Comparison of ENCODE assay signal across 8 cellular contexts in the genomic region with DNA sequence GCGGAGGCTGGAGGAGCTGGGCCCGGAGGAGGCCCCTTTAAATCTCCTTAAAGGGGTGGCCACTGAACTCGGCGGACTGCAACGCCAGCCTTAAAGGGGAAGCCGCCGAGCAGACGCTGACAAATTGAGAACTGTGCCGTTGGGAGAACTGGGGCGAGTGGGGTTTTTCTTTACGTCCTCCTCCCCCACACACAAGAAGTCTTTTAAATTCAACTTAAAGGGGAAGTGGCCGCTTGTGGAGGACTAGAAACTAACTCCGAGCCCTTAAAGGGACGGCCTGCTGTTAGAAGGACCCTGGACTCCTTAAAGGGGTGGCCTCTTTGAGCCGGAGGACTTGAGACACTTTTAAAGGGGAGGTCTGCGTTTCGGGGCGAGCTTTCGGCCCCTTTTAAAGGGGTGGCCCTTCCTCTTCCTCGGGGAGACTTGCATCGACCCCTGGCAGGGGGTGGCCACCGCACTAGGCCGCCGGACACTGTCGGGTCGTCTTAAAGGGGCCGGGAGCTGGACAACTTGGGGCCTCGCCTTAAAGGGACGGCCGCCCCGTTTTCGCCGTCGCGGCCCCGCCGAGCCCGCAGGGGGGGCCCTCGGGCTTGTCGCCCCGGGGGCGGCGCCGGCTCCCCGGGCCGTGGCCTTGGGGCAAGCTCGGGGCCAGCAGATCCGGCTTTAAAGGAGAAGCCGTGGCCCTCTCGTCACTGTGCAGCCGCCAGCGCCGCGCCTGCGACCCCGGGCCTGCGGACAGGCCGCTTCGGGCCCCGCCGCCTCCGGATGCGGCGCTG. TPM values are rescaled to one million over a fixed set of nuclear protein-coding genes. Genes with fewer than 3 reads are reported as not detected.
A peak's percentile ranks its signal among the peaks of the same experiment; 100 is the strongest.
DNase-seq lines count a peak whose midpoint lies in the region; ATAC-seq and TF ChIP-seq lines count a peak whose summit lies in the region.

No MANE protein-coding gene starts in this region.

- ATAC-seq in CD8-positive, alpha-beta T cell, result peak; percentile 59
- ATAC-seq in GM18873 (IDR thresholded peaks at IDR 0.05; ENCODE audit: low FRiP score, unreplicated experiment), result peak; percentile 17
- ATAC-seq in HG03108 (IDR thresholded peaks at IDR 0.05; ENCODE audit: unreplicated experiment), result peak; percentile 45
- ATAC-seq in upper lobe of right lung, result peak; percentile 36

- H3K4me1 Mint-ChIP-seq in CD8-positive, alpha-beta T cell (ENCODE audit: low read depth), result peaks cover 46% of the 10 kb centered on the region

- POLR2A ChIA-PET in CD8-positive, alpha-beta T cell (lab: Charles Lee), result interaction anchor here (0.5 to 5.1 kb wide), 28 partner anchors 8 to 1047 kb away, joined by 3 to 43 read pairs (median 5); partner anchors contain the start of genes ALDOA, CORO1A, DCTPP1 and FUS

- intact Hi-C loops in CD8-positive, alpha-beta T cell (cut with DNase I, micrococcal nuclease), result loop anchor here (1.0 to 10.0 kb wide), 29 partner anchors 9 to 852 kb away; partner anchors contain the start of genes ALDOA (in 2 of the 2), CFAP119 (in 2 of the 2), DCTPP1 (in 2 of the 2) and PRR14 (in 2 of the 2)
- intact Hi-C loops in upper lobe of right lung (cut with DNase I), result no loop called here

- peak overlapping the region; percentile 98 for H3K4me3 Mint-ChIP-seq in CD8-positive, alpha-beta T cell

- H3K36me3 ChIP-seq in CD8-positive, alpha-beta T cell (ENCODE audit: insufficient read depth, low read length), result peaks cover 45% of the 10 kb centered on the region
- peaks cover 61% of the 10 kb centered on the region for H3K36me3 ChIP-seq in muscle layer of colon (ENCODE audit: insufficient read depth, low read length)
- H3K36me3 ChIP-seq in upper lobe of right lung, result peaks cover 61% of the 10 kb centered on the region

- peak in 1 of 7 experiments; percentile 97 for DNase-seq in CD8-positive, alpha-beta T cell
- DNase-seq in NCI-H2171 (lab: John Stamatoyannopoulos, UW), result peak; percentile 92
- peak; percentile 65 for DNase-seq in activated CD4-positive, CD25-positive, alpha-beta regulatory T cell treated with anti-CD3 and anti-CD28 coated beads, Interleukin-2, amount 50 U/mL, for 72 hours
- peak; percentile 98 for DNase-seq in fibroblast of gingiva (ENCODE audit: low read depth)
- peak; percentile 88 for DNase-seq in upper lobe of right lung

- peak overlapping the region; percentile 97 for H3K27ac ChIP-seq in CD8-positive, alpha-beta T cell (ENCODE audit: low read depth, low read length)
- H3K27ac ChIP-seq in muscle layer of colon (ENCODE audit: low read depth, low read length), result peak overlapping the region; percentile 89
- peak overlapping the region; percentile 100 for H3K27ac ChIP-seq in upper lobe of right lung

- no peaks in the 10 kb centered on the region for H3K9me3 Mint-ChIP-seq in CD8-positive, alpha-beta T cell

- H3K27ac Mint-ChIP-seq in CD8-positive, alpha-beta T cell, result peak overlapping the region; percentile 100

- H3K9ac ChIP-seq in muscle layer of colon (ENCODE audit: low read length), result peak overlapping the region; percentile 77

- CTCF ChIA-PET in CD8-positive, alpha-beta T cell (lab: Charles Lee), result interaction anchor here (0.8 to 6.5 kb wide), 5 partner anchors 9 to 229 kb away, joined by 3 to 73 read pairs (median 6); partner anchors contain the start of genes DCTPP1 and PRR14

- H3K27me3 Mint-ChIP-seq in CD8-positive, alpha-beta T cell (ENCODE audit: low read depth), result no peaks in the 10 kb centered on the region

- peaks cover 68% of the 10 kb centered on the region for H3K36me3 Mint-ChIP-seq in CD8-positive, alpha-beta T cell

- no peaks in the 10 kb centered on the region for H3K9me3 ChIP-seq in CD8-positive, alpha-beta T cell (ENCODE audit: low read length)
- H3K9me3 ChIP-seq in muscle layer of colon (ENCODE audit: low read length), result no peaks in the 10 kb centered on the region
- no peaks in the 10 kb centered on the region for H3K9me3 ChIP-seq in upper lobe of right lung

- TF ChIP-seq CTCF in CD8-positive, alpha-beta T cell (IDR thresholded peaks at IDR 0.05), result peak; percentile 18
- TF ChIP-seq CTCF in upper lobe of right lung (IDR thresholded peaks at IDR 0.05), result no peak

- H3K27me3 ChIP-seq in CD8-positive, alpha-beta T cell (ENCODE audit: insufficient read depth, low read length), result no peaks in the 10 kb centered on the region
- no peaks in the 10 kb centered on the region for H3K27me3 ChIP-seq in muscle layer of colon (ENCODE audit: control insufficient read depth in 1 of 2, insufficient read depth in 2 of 2, low read length in 2 of 2)
- no peaks in the 10 kb centered on the region for H3K27me3 ChIP-seq in upper lobe of right lung

- peak overlapping the region; percentile 61 for H3K4me3 ChIP-seq in CD8-positive, alpha-beta T cell (ENCODE audit: low read depth, low read length)
- H3K4me3 ChIP-seq in muscle layer of colon (ENCODE audit: low read depth in 1 of 2, low read length in 2 of 2) (peak overlapping the region; percentile 76 to 98), upper lobe of right lung (peak overlapping the region; percentile 83)

- H3K4me1 ChIP-seq in CD8-positive, alpha-beta T cell (ENCODE audit: insufficient read depth, low read length), result peaks cover 44% of the 10 kb centered on the region
- H3K4me1 ChIP-seq in muscle layer of colon (ENCODE audit: insufficient read depth, low read length) (peaks cover 54% of the 10 kb centered on the region), upper lobe of right lung (peaks cover 31% of the 10 kb centered on the region)

RNA-seq across cellular contexts. Expression of gene FBRS, which starts 0.7 kb away (rescaled TPM):
- total RNA-seq in CD8-positive, alpha-beta T cell, result 100 to 1,000 TPM; 222 to 224 TPM
- total RNA-seq in upper lobe of right lung, result 65.0 TPM

RNA-seq across cellular contexts. Expression of gene PRR14, which starts 8.2 kb away (rescaled TPM):
- 10 to 100 TPM; 48.4 to 51.0 TPM for total RNA-seq in CD8-positive, alpha-beta T cell
- total RNA-seq in upper lobe of right lung, result 48.2 TPM

RNA-seq across cellular contexts. Expression of gene SRCAP, which starts 40.1 kb away (rescaled TPM):
- 10 to 100 TPM; 70.1 to 85.6 TPM for total RNA-seq in CD8-positive, alpha-beta T cell
- 66.6 TPM for total RNA-seq in upper lobe of right lung

RNA-seq across cellular contexts. Expression of gene ZNF689, which starts 48.7 kb away (rescaled TPM):
- total RNA-seq in CD8-positive, alpha-beta T cell, result 10 to 100 TPM; 15.6 to 17.5 TPM
- total RNA-seq in upper lobe of right lung, result 7.2 TPM
